Comparison of ENCODE assay signal across 1 cellular context in the genomic region with DNA sequence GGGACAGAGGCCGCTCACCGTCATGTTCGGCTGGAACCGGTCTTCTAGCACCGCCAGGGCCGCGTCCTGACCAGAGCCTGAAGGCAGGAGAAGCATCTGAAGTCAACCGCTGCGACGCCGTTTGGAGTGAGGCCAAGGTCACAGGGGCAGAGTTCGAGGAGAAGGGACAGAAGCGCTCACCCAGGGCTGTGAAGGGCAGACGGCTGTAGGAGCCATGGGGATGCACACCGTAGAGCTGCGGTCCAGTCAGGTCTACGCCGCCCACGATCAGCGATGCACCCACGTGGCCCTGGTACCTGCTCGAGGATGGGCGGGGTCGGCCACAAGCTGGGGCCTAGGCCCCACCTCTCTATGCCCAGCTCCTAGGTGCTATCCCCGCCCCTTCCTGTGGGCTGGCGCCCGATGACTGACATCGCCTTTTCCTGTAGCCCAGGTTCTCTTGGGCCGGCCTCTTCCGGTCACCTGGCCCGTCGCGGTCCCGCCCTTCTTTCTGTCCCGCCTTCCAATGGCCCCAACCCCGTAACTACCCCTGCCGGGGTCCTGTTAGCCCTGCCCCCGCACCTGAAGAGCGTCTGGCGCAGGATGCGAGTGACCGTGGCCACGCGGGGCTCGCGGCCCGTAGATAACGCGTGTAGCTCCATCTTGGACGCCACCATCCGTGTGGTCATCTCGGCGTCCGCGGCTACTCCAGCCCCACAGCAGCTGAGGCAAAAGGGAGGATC.
TF ChIP-seq lines count a peak whose summit lies in the region.

No MANE protein-coding gene starts in this region.

TF ChIP-seq in endothelial cell of umbilical vein, 7 proteins besides CTCF, POLR2A, EP300 and RAD21 (continued from another document):
- TF ChIP-seq POLR2AphosphoS5 (IDR thresholded peaks at IDR 0.05; ENCODE audit: insufficient read depth, low read depth, low read length) (peak; percentile 67), EZH2 (IDR thresholded peaks at IDR 0.05; ENCODE audit: borderline replicate concordance, low read depth, low read length, severe bottlenecking) (no peak), FOS (IDR thresholded peaks at IDR 0.05; ENCODE audit: borderline replicate concordance, insufficient read depth, low read length) (no peak), GATA2 (IDR thresholded peaks at IDR 0.05; ENCODE audit: insufficient read depth, insufficient read length, low read depth, low read length) (no peak)
TF ChIP-seq in endothelial cell of umbilical vein: peak in this region for 2.
